ENCODE assay signal across 16 cellular contexts in genomic region chr20:23246682-23247664, GRCh38.
DNase-seq lines count a peak whose midpoint lies in the region; ATAC-seq and TF ChIP-seq lines count a peak whose summit lies in the region.
"Had no signal": no experiment of that assay in that cellular context is flagged by ENCODE, and none has a peak within 500 bp of the region (broad histone marks: within the 10 kb centered on the region; RNA-seq: fewer than 3 reads in every experiment).

No MANE protein-coding gene starts in this region.

- DNase-seq in left cardiac atrium (peak; percentile 72), spleen (peak; percentile 61), BE2C (no peak), NK-92 (lab: John Stamatoyannopoulos, UW; ENCODE audit: unreplicated experiment) (no peak), NCI-H446 treated with DMSO at 0.1 percent for 48 hours (lab: John Stamatoyannopoulos, UW) (no peak)
- no peak for DNase-seq in stimulated activated naive CD8-positive, alpha-beta T cell treated with anti-CD3 and anti-CD28 coated beads, Interleukin-15, amount 100 ng/mL, for 72 hours
- DNase-seq: aorta; effector CD4-positive, alpha-beta T cell; mammary epithelial cell; NCI-H1417 treated with DMSO at 0.1 percent for 48 hours; NCI-H69; SHP77 treated with DMSO at 0.1 percent for 48 hours had no signal

- H3K4me3 ChIP-seq in spleen (no peak overlapping the region), BE2C (ENCODE audit: low read depth, low read length) (no peak overlapping the region)

- no peak for TF ChIP-seq CTCF in spleen (IDR thresholded peaks at IDR 0.05 in 8 of 11, conservative IDR thresholded peaks at IDR 0.05 in 3 of 11)
- TF ChIP-seq CTCF in BE2C (IDR thresholded peaks at IDR 0.05; ENCODE audit: low read depth, low read length) = no peak

- TF ChIP-seq POLR2A in spleen (IDR thresholded peaks at IDR 0.05) = no peak

- intact Hi-C loops in left cardiac atrium (cut with DNase I) (no loop called here), spleen (cut with DNase I; ENCODE audit: low total_unique reads) (no loop called here)

- WGBS in spleen, 5 donors = 49 to 69% (median 63%) methylated on average over 21 of the region's 21 CpGs

- no peaks in the 10 kb centered on the region for H3K9me3 Mint-ChIP-seq in stimulated activated naive CD8-positive, alpha-beta T cell treated with anti-CD3 and anti-CD28 coated beads, Interleukin-15, amount 100 ng/mL, for 72 hours

- H3K27ac ChIP-seq in spleen = peak overlapping the region in 6 of 8 donors; percentile 18 to 60 (median 50)
- H3K27ac ChIP-seq: C4-2B, VCaP had no signal

- H3K27ac Mint-ChIP-seq in stimulated activated naive CD8-positive, alpha-beta T cell treated with anti-CD3 and anti-CD28 coated beads, Interleukin-15, amount 100 ng/mL, for 72 hours = no peak overlapping the region

- H3K9me3 ChIP-seq in spleen = no peaks in the 10 kb centered on the region
- H3K9me3 ChIP-seq in BE2C = no peaks in the 10 kb centered on the region; the same call in 1 of the 2 replicates

- H3K4me1 Mint-ChIP-seq in stimulated activated naive CD8-positive, alpha-beta T cell treated with anti-CD3 and anti-CD28 coated beads, Interleukin-15, amount 100 ng/mL, for 72 hours = no peaks in the 10 kb centered on the region

- H3K4me1 ChIP-seq in spleen (peaks cover 0 to 26% (median 20%) of the 10 kb centered on the region in 6 donors), BE2C (no peaks in the 10 kb centered on the region)

- H3K4me3 Mint-ChIP-seq in stimulated activated naive CD8-positive, alpha-beta T cell treated with anti-CD3 and anti-CD28 coated beads, Interleukin-15, amount 100 ng/mL, for 72 hours = no peak overlapping the region

- H3K36me3 ChIP-seq in spleen (no peaks in the 10 kb centered on the region), BE2C (no peaks in the 10 kb centered on the region)

- peak; percentile 49 for ATAC-seq in GM19043 (IDR thresholded peaks at IDR 0.05; ENCODE audit: low read depth, unreplicated experiment)
- peak; percentile 55 for ATAC-seq in HG03442 (IDR thresholded peaks at IDR 0.05; ENCODE audit: unreplicated experiment)
- ATAC-seq in left cardiac atrium = peak; percentile 52 to 63
- ATAC-seq in stimulated activated naive CD8-positive, alpha-beta T cell treated with anti-CD3 and anti-CD28 coated beads, Interleukin-15, amount 100 ng/mL, for 72 hours = no peak

- H3K27me3 Mint-ChIP-seq in stimulated activated naive CD8-positive, alpha-beta T cell treated with anti-CD3 and anti-CD28 coated beads, Interleukin-15, amount 100 ng/mL, for 72 hours = peaks cover 20% of the 10 kb centered on the region

- peaks cover 0 to 7% (median 0%) of the 10 kb centered on the region in 7 donors for H3K27me3 ChIP-seq in spleen (replicated peaks in 1 of 7)
- no peaks in the 10 kb centered on the region for H3K27me3 ChIP-seq in BE2C

Comparison
In these comparisons a context has a peak if more than half of its experiments do, and no peak if none do; other contexts are left out.
1. DNase-seq: peak in left cardiac atrium (single experiment) and spleen (single experiment); none in BE2C (single experiment), stimulated activated naive CD8-positive, alpha-beta T cell treated with anti-CD3 and anti-CD28 coated beads, Interleukin-15, amount 100 ng/mL, for 72 hours (0 of 2), NK-92 (single experiment) and NCI-H446 treated with DMSO at 0.1 percent for 48 hours (single experiment).